Comparison of ENCODE assay signal across 13 cellular contexts in genomic region chr2:1866402-1867091, GRCh38.
"Had no signal": no experiment of that assay in that cellular context is flagged by ENCODE, and none has a peak within 500 bp of the region (broad histone marks: within the 10 kb centered on the region; RNA-seq: fewer than 3 reads in every experiment).

No MANE protein-coding gene starts in this region.

- ATAC-seq: activated T-cell treated with anti-CD3 and anti-CD28 coated beads, Interleukin-2, amount 50 U/mL, for 4 hours; gastroesophageal sphincter; right cardiac atrium had no signal

- DNase-seq: activated CD4-positive, alpha-beta memory T cell treated with anti-CD3 and anti-CD28 coated beads for 36 hours; activated gamma-delta T cell treated with Interleukin-2 at 50 U/mL for 16 hours; activated naive CD8-positive, alpha-beta T cell treated with anti-CD3 and anti-CD28 coated beads for 36 hours; activated T-cell treated with anti-CD3 and anti-CD28 coated beads, Interleukin-2, amount 50 U/mL, for 4 hours; aorta; cortex of kidney; effector memory CD4-positive, alpha-beta T cell; right cardiac atrium; small intestine; SW 1271; T-helper 9 cell; transverse colon had no signal

- H3K36me3 ChIP-seq: gastroesophageal sphincter, transverse colon had no signal

- H3K27ac ChIP-seq: gastroesophageal sphincter, transverse colon had no signal

- H3K4me3 ChIP-seq: gastroesophageal sphincter, transverse colon had no signal

- H3K4me1 ChIP-seq: gastroesophageal sphincter, transverse colon had no signal

- H3K9me3 ChIP-seq: gastroesophageal sphincter, transverse colon had no signal
